Comparison of ENCODE assay signal across 10 cellular contexts in genomic region chr12:116273813-116274551, GRCh38. TPM values are rescaled to one million over a fixed set of nuclear protein-coding genes. Genes with fewer than 3 reads are reported as not detected.
A peak's percentile ranks its signal among the peaks of the same experiment; 100 is the strongest.
DNase-seq lines count a peak whose midpoint lies in the region; ATAC-seq, FAIRE-seq and TF ChIP-seq lines count a peak whose summit lies in the region.
"Had no signal": no experiment of that assay in that cellular context is flagged by ENCODE, and none has a peak within 500 bp of the region (broad histone marks: within the 10 kb centered on the region; RNA-seq: fewer than 3 reads in every experiment).

No MANE protein-coding gene starts in this region.

- POLR2A ChIA-PET in activated B cell treated with CpG ODN at 0.5 μM for 24 hours (lab: Charles Lee): interaction anchor here (0.6 to 5.3 kb wide), 2 partner anchors 216 to 285 kb away, joined by 3 to 40 read pairs; partner anchors contain the start of gene MAP1LC3B2

- H3K9me3 ChIP-seq in left ventricle myocardium inferior (replicated peaks): no peaks in the 10 kb centered on the region
- H3K9me3 ChIP-seq in right cardiac atrium (ENCODE audit: control insufficient read depth, low read length): no peaks in the 10 kb centered on the region

- H3K36me3 ChIP-seq in left ventricle myocardium inferior: no peaks in the 10 kb centered on the region

- H3K27ac Mint-ChIP-seq in activated B cell treated with CpG ODN at 0.5 μM for 24 hours (no peak overlapping the region), immature natural killer cell (no peak overlapping the region), type B pancreatic cell (no peak overlapping the region)

- no peak for FAIRE-seq in HTR-8/SVneo (lab: Jason Lieb, UNC)

- no peak overlapping the region for H3K27ac ChIP-seq in left ventricle myocardium inferior (replicated peaks)
- no peak overlapping the region for H3K27ac ChIP-seq in right cardiac atrium (ENCODE audit: low read length)
- H3K27ac ChIP-seq: parathyroid adenoma had no signal

- H3K27me3 Mint-ChIP-seq in activated B cell treated with CpG ODN at 0.5 μM for 24 hours: no peaks in the 10 kb centered on the region
- peaks cover 10 to 28% (median 23%) of the 10 kb centered on the region in 3 donors for H3K27me3 Mint-ChIP-seq in immature natural killer cell (ENCODE audit: low read depth in 3 of 3)
- H3K27me3 Mint-ChIP-seq in type B pancreatic cell: no peaks in the 10 kb centered on the region

- CTCF ChIA-PET in activated B cell treated with CpG ODN at 0.5 μM for 24 hours (lab: Charles Lee): no interaction called here

- H3K36me3 Mint-ChIP-seq in activated B cell treated with CpG ODN at 0.5 μM for 24 hours (ENCODE audit: low read depth) (peaks cover 16% of the 10 kb centered on the region), immature natural killer cell (no peaks in the 10 kb centered on the region), type B pancreatic cell (peaks cover 3% of the 10 kb centered on the region)

- TF ChIP-seq CTCF in left ventricle myocardium inferior (IDR thresholded peaks at IDR 0.05; ENCODE audit: borderline replicate concordance) (no peak), activated B cell treated with CpG ODN at 0.5 μM for 24 hours (IDR thresholded peaks at IDR 0.05) (no peak), type B pancreatic cell (conservative IDR thresholded peaks at IDR 0.05) (peak; percentile 71)

- peak overlapping the region; percentile 87 for H3K4me3 ChIP-seq in left ventricle myocardium inferior
- no peak overlapping the region for H3K4me3 ChIP-seq in right cardiac atrium (ENCODE audit: low read length)

- peak overlapping the region; percentile 56 for H3K4me3 Mint-ChIP-seq in activated B cell treated with CpG ODN at 0.5 μM for 24 hours
- H3K4me3 Mint-ChIP-seq in immature natural killer cell: peak overlapping the region in 3 of 5 donors; percentile 27 to 48 (median 28)
- H3K4me3 Mint-ChIP-seq in type B pancreatic cell: peak overlapping the region; percentile 96

- H3K4me1 Mint-ChIP-seq in activated B cell treated with CpG ODN at 0.5 μM for 24 hours (peaks cover 57% of the 10 kb centered on the region), immature natural killer cell (peaks cover 47 to 51% of the 10 kb centered on the region in 2 donors), type B pancreatic cell (ENCODE audit: unreplicated experiment) (peaks cover 42% of the 10 kb centered on the region)

- H3K27me3 ChIP-seq in left ventricle myocardium inferior (ENCODE audit: low read depth) (no peaks in the 10 kb centered on the region), right cardiac atrium (ENCODE audit: control insufficient read depth, insufficient read depth) (no peaks in the 10 kb centered on the region)

- DNase-seq in left ventricle myocardium inferior (no peak), right cardiac atrium (no peak), activated B cell treated with CpG ODN at 0.5 μM for 24 hours (no peak), immature natural killer cell (no peak), type B pancreatic cell (ENCODE audit: extremely low spot score, unreplicated experiment) (no peak), HTR-8/SVneo (ENCODE audit: insufficient read length, low spot score) (no peak), germinal center (ENCODE audit: low spot score) (no peak), cerebellum (ENCODE audit: low spot score) (no peak)
- DNase-seq: activated CD8-positive, alpha-beta memory T cell treated with anti-CD3 and anti-CD28 coated beads, Interleukin-2, amount 50 U/mL, for 4 hours had no signal

- H3K9me3 Mint-ChIP-seq in activated B cell treated with CpG ODN at 0.5 μM for 24 hours: no peaks in the 10 kb centered on the region
- H3K9me3 Mint-ChIP-seq in immature natural killer cell: no peaks in the 10 kb centered on the region
- no peaks in the 10 kb centered on the region for H3K9me3 Mint-ChIP-seq in type B pancreatic cell

- WGBS in right cardiac atrium: 58% methylated on average over 4 of the region's 4 CpGs

- H3K4me1 ChIP-seq in left ventricle myocardium inferior (peaks cover 74% of the 10 kb centered on the region), right cardiac atrium (ENCODE audit: control insufficient read depth, insufficient read depth, low read length) (no peaks in the 10 kb centered on the region)

- no peak for ATAC-seq in right cardiac atrium
- ATAC-seq in activated B cell treated with CpG ODN at 0.5 μM for 24 hours (ENCODE audit: low read depth): no peak

- intact Hi-C loops in left ventricle myocardium inferior (cut with micrococcal nuclease): loop anchor here (10.0 kb wide), 1 partner anchor 321 kb away; no protein-coding TSS in a partner anchor
- intact Hi-C loops in right cardiac atrium (cut with DNase I): no loop called here
- intact Hi-C loops in activated B cell treated with CpG ODN at 0.5 μM for 24 hours (cut with micrococcal nuclease): loop anchor here (2.0 kb wide), 1 partner anchor 15 kb away; no protein-coding TSS in a partner anchor

RNA-seq across cellular contexts. Expression of gene MED13L, which starts 3.5 kb away (rescaled TPM):
- total RNA-seq in left ventricle myocardium inferior (55.0 TPM), right cardiac atrium (10 to 100 TPM; 68.8 to 73.5 (median 69.8) TPM), activated B cell treated with CpG ODN at 0.5 μM for 24 hours (164 and 183 TPM in 2 replicates), type B pancreatic cell (ENCODE audit: low replicate concordance) (87.8 and 97.7 TPM in 2 replicates), cerebellum (184 TPM)
- polyA plus RNA-seq in right cardiac atrium (15.6 TPM), immature natural killer cell (10 to 100 TPM in 1 of 3 donors, 1 to 10 TPM in 2; 2.3 to 10.3 (median 4.9) TPM)

Comparison
In these comparisons a context has a peak if more than half of its experiments do, and no peak if none do; other contexts are left out.
1. intact Hi-C loops: an anchor here in left ventricle myocardium inferior (10.0 kb wide) and activated B cell treated with CpG ODN at 0.5 μM for 24 hours (2.0 kb wide); none called in right cardiac atrium.
2. H3K4me3 Mint-ChIP-seq: peak in every context shown above with its lines; median percentile 96 in type B pancreatic cell; 56 in activated B cell treated with CpG ODN at 0.5 μM for 24 hours; 28 in immature natural killer cell.